8 cellular contexts compared by ENCODE assay signal in genomic region chr22:38201718-38202436, GRCh38. TPM values are rescaled to one million over a fixed set of nuclear protein-coding genes. Genes with fewer than 3 reads are reported as not detected.
DNase-seq lines count a peak whose midpoint lies in the region; ATAC-seq and TF ChIP-seq lines count a peak whose summit lies in the region.

TSS of gene MAFF (plus strand) at chr22:38201994. CDS start at chr22:38213854, 11,860 bp downstream.

- no peaks in the 10 kb centered on the region for H3K9me3 Mint-ChIP-seq in dendritic cell treated with granulocyte-macrophage colony-stimulating factor and Interleukin-4, amounts not matched to agents 40 ng/mL and 50 ng/mL, for 4 days

- H3K27me3 ChIP-seq in left lung = no peaks in the 10 kb centered on the region

- ATAC-seq in GM18909 (IDR thresholded peaks at IDR 0.05; ENCODE audit: poor library complexity, unreplicated experiment) (peak; percentile 59), HG03378 (IDR thresholded peaks at IDR 0.05; ENCODE audit: unreplicated experiment) (peak; percentile 46), left lung (peak; percentile 80)

- H3K9me3 ChIP-seq in left lung = no peaks in the 10 kb centered on the region

- H3K27me3 Mint-ChIP-seq in dendritic cell treated with granulocyte-macrophage colony-stimulating factor and Interleukin-4, amounts not matched to agents 40 ng/mL and 50 ng/mL, for 4 days = peaks cover 11% of the 10 kb centered on the region

- H3K36me3 ChIP-seq in left lung = no peaks in the 10 kb centered on the region

- peak within 1 kb of the TSS; percentile 95 for H3K27ac ChIP-seq in left lung

- peak within 1 kb of the TSS; percentile 40 for H3K27ac Mint-ChIP-seq in dendritic cell treated with granulocyte-macrophage colony-stimulating factor and Interleukin-4, amounts not matched to agents 40 ng/mL and 50 ng/mL, for 4 days

- intact Hi-C loops in dendritic cell treated with granulocyte-macrophage colony-stimulating factor and Interleukin-4, amounts not matched to agents 40 ng/mL and 50 ng/mL, for 4 days (cut with micrococcal nuclease) = loop anchor here (1.0 to 10.0 kb wide), 2 partner anchors 21 to 57 kb away; partner anchors contain the start of gene PLA2G6
- intact Hi-C loops in left lung (cut with DNase I) = no loop called here

- peaks cover 67% of the 10 kb centered on the region for H3K4me1 Mint-ChIP-seq in dendritic cell treated with granulocyte-macrophage colony-stimulating factor and Interleukin-4, amounts not matched to agents 40 ng/mL and 50 ng/mL, for 4 days (ENCODE audit: low read depth)

- peaks cover 20 to 38% of the 10 kb centered on the region in 2 donors for H3K4me1 ChIP-seq in left lung

- H3K36me3 Mint-ChIP-seq in dendritic cell treated with granulocyte-macrophage colony-stimulating factor and Interleukin-4, amounts not matched to agents 40 ng/mL and 50 ng/mL, for 4 days (ENCODE audit: low read depth) = no peaks in the 10 kb centered on the region

- peak within 1 kb of the TSS; percentile 95 for H3K4me3 ChIP-seq in AG09309 (ENCODE audit: control insufficient read depth, low read depth, low read length)
- H3K4me3 ChIP-seq in left lung = peak within 1 kb of the TSS; percentile 71 to 79

- DNase-seq in AG09309 (ENCODE audit: low read depth) = peak; percentile 91
- peak; percentile 96 for DNase-seq in NCI-H69 (lab: John Stamatoyannopoulos, UW)
- DNase-seq in activated CD4-positive, alpha-beta T cell treated with anti-CD3 and anti-CD28 coated beads, Interleukin-2, amount 50 U/mL, for 4 hours = peak; percentile 87 to 89
- peak; percentile 97 to 98 for DNase-seq in left lung
- peak; percentile 86 to 94 for DNase-seq in stimulated activated CD4-positive, alpha-beta T cell treated with anti-CD3 and anti-CD28 coated beads, Interleukin-2, amount 100 ng/mL, for 24 hours

- TF ChIP-seq CTCF in AG09309 (IDR thresholded peaks at IDR 0.05; ENCODE audit: control insufficient read depth, insufficient read depth, low read depth, low read length, missing control alignments) = no peak
- TF ChIP-seq CTCF in left lung (IDR thresholded peaks at IDR 0.05) = no peak

- H3K4me3 Mint-ChIP-seq in dendritic cell treated with granulocyte-macrophage colony-stimulating factor and Interleukin-4, amounts not matched to agents 40 ng/mL and 50 ng/mL, for 4 days = peak within 1 kb of the TSS; percentile 77

RNA-seq across cellular contexts. Expression of gene MAFF, which starts in this region (rescaled TPM):
- 10 to 100 TPM; 12.1 to 17.1 TPM for total RNA-seq in left lung

Comparison
In these comparisons a context has a peak if more than half of its experiments do, and no peak if none do; other contexts are left out.
1. Peak in every context shown above with its lines: DNase-seq, ATAC-seq, H3K4me3 ChIP-seq and H3K27ac ChIP-seq.